Comparison of ENCODE assay signal across 23 cellular contexts in genomic region chr9:95133351-95133724, GRCh38.
"Had no signal": no experiment of that assay in that cellular context is flagged by ENCODE, and none has a peak within 500 bp of the region (broad histone marks: within the 10 kb centered on the region; RNA-seq: fewer than 3 reads in every experiment).

No MANE protein-coding gene starts in this region.

- H3K4me1 Mint-ChIP-seq: memory B cell had no signal

- ATAC-seq: activated CD8-positive, alpha-beta T cell treated with anti-CD3 and anti-CD28 coated beads for 36 hours; naive thymus-derived CD8-positive, alpha-beta T cell had no signal

- H3K27me3 ChIP-seq: gastrocnemius medialis, heart left ventricle, neutrophil, suprapubic skin had no signal

- H3K9me3 Mint-ChIP-seq: activated CD8-positive, alpha-beta T cell treated with anti-CD3 and anti-CD28 coated beads for 36 hours; activated naive CD4-positive, alpha-beta T cell treated with anti-CD3 and anti-CD28 coated beads for 36 hours; activated T-cell treated with anti-CD3 and anti-CD28 coated beads, Interleukin-2, amount 50 U/mL, for 24 hours; central memory CD8-positive, alpha-beta T cell; memory B cell; naive thymus-derived CD8-positive, alpha-beta T cell; stimulated activated naive CD8-positive, alpha-beta T cell treated with anti-CD3 and anti-CD28 coated beads, Interleukin-15, Interleukin-2, amounts not matched to agents 100 ng/mL and 50 ng/mL, for 24 hours had no signal

- H3K4me3 Mint-ChIP-seq: activated CD8-positive, alpha-beta T cell treated with anti-CD3 and anti-CD28 coated beads for 36 hours; activated naive CD4-positive, alpha-beta T cell treated with anti-CD3 and anti-CD28 coated beads for 36 hours; activated T-cell treated with anti-CD3 and anti-CD28 coated beads, Interleukin-2, amount 50 U/mL, for 24 hours; central memory CD8-positive, alpha-beta T cell; memory B cell; naive thymus-derived CD8-positive, alpha-beta T cell; stimulated activated naive CD8-positive, alpha-beta T cell treated with anti-CD3 and anti-CD28 coated beads, Interleukin-15, Interleukin-2, amounts not matched to agents 100 ng/mL and 50 ng/mL, for 24 hours had no signal

- FAIRE-seq: endometrium had no signal

- H3K27ac ChIP-seq: coronary artery, heart left ventricle, left ventricle myocardium inferior, neutrophil, suprapubic skin had no signal

- H3K27ac Mint-ChIP-seq: activated CD8-positive, alpha-beta T cell treated with anti-CD3 and anti-CD28 coated beads for 36 hours; activated naive CD4-positive, alpha-beta T cell treated with anti-CD3 and anti-CD28 coated beads for 36 hours; activated T-cell treated with anti-CD3 and anti-CD28 coated beads, Interleukin-2, amount 50 U/mL, for 24 hours; memory B cell; naive thymus-derived CD8-positive, alpha-beta T cell; stimulated activated naive CD8-positive, alpha-beta T cell treated with anti-CD3 and anti-CD28 coated beads, Interleukin-15, Interleukin-2, amounts not matched to agents 100 ng/mL and 50 ng/mL, for 24 hours had no signal

- DNase-seq: activated CD4-positive, alpha-beta T cell treated with anti-CD3 and anti-CD28 coated beads for 48 hours; activated CD4-positive, CD25-positive, alpha-beta regulatory T cell; activated CD8-positive, alpha-beta T cell treated with anti-CD3 and anti-CD28 coated beads for 36 hours; activated naive CD4-positive, alpha-beta T cell treated with anti-CD3 and anti-CD28 coated beads for 36 hours; activated T-cell treated with anti-CD3 and anti-CD28 coated beads, Interleukin-2, amount 50 U/mL, for 24 hours; aorta; erythroblast; heart left ventricle; left ventricle myocardium inferior; naive thymus-derived CD8-positive, alpha-beta T cell; retina; stimulated activated CD4-positive, alpha-beta T cell treated with anti-CD3 and anti-CD28 coated beads, Interleukin-12 subunit alpha, Interleukin-12 subunit beta, amount 100 ng/mL, for 4 hours; stimulated activated CD4-positive, alpha-beta T cell treated with anti-CD3 and anti-CD28 coated beads, Interleukin-2, amount 100 ng/mL, for 24 hours; T-helper 1 cell; T-helper 9 cell had no signal

- H3K4me3 ChIP-seq: coronary artery, gastrocnemius medialis, heart left ventricle, left ventricle myocardium inferior, suprapubic skin had no signal

- H3K9me3 ChIP-seq: gastrocnemius medialis, heart left ventricle, left ventricle myocardium inferior, neutrophil, suprapubic skin had no signal

- H3K36me3 ChIP-seq: gastrocnemius medialis, heart left ventricle, left ventricle myocardium inferior, neutrophil, suprapubic skin had no signal

- H3K27me3 Mint-ChIP-seq: activated CD8-positive, alpha-beta T cell treated with anti-CD3 and anti-CD28 coated beads for 36 hours; activated T-cell treated with anti-CD3 and anti-CD28 coated beads, Interleukin-2, amount 50 U/mL, for 24 hours; central memory CD8-positive, alpha-beta T cell; memory B cell; naive thymus-derived CD8-positive, alpha-beta T cell; stimulated activated naive CD8-positive, alpha-beta T cell treated with anti-CD3 and anti-CD28 coated beads, Interleukin-15, Interleukin-2, amounts not matched to agents 100 ng/mL and 50 ng/mL, for 24 hours had no signal
